17 cellular contexts compared by ENCODE assay signal in genomic region chr1:41399148-41399795, GRCh38. TPM values are rescaled to one million over a fixed set of nuclear protein-coding genes. Genes with fewer than 3 reads are reported as not detected.
DNase-seq lines count a peak whose midpoint lies in the region; ATAC-seq and TF ChIP-seq lines count a peak whose summit lies in the region.
"Had no signal": no experiment of that assay in that cellular context is flagged by ENCODE, and none has a peak within 500 bp of the region (broad histone marks: within the 10 kb centered on the region; RNA-seq: fewer than 3 reads in every experiment).

No MANE protein-coding gene starts in this region.

- WGBS in heart left ventricle, 4 donors, result 23 to 45% (median 32%) methylated on average over 13 of the region's 13 CpGs

- ATAC-seq in GM23338 (peak; percentile 5), heart left ventricle (peak; percentile 65 to 71 (median 69))
- no peak for ATAC-seq in stimulated activated naive CD8-positive, alpha-beta T cell treated with anti-CD3 and anti-CD28 coated beads, Interleukin-15, Interleukin-2, amounts not matched to agents 100 U/mL and 50 U/mL, for 24 hours
- ATAC-seq: GM12878 had no signal

- H3K4me1 ChIP-seq in GM23338 (ENCODE audit: insufficient read depth) (peaks cover 32% of the 10 kb centered on the region), heart left ventricle (peaks cover 0 to 38% (median 5%) of the 10 kb centered on the region in 12 donors)

- peak overlapping the region; percentile 50; the same call in 1 of the 3 replicates for H3K4me3 Mint-ChIP-seq in GM23338
- H3K4me3 Mint-ChIP-seq in activated T-cell treated with anti-CD3 and anti-CD28 coated beads, Interleukin-2, amount 50 U/mL, for 24 hours, result no peak overlapping the region
- H3K4me3 Mint-ChIP-seq: B cell; T-helper 1 cell treated with Interleukin-12 subunit alpha and Interleukin-12 subunit beta and Interleukin-4 antibody, amounts not matched to agents 30 μg/mL and 1 μg/mL, for 36 hours had no signal

- no peaks in the 10 kb centered on the region for H3K9me2 ChIP-seq in GM23338 (ENCODE audit: insufficient read depth)

- H3K27ac ChIP-seq in GM23338 (ENCODE audit: low read depth), result no peak overlapping the region
- H3K27ac ChIP-seq in heart left ventricle, result peak overlapping the region in 3 of 12 donors; percentile 19 to 42 (median 22)
- H3K27ac ChIP-seq in RWPE1, result no peak overlapping the region
- H3K27ac ChIP-seq: KMS-11 had no signal

- intact Hi-C loops in heart left ventricle (cut with DNase I), result loop anchor here in 1 of 10 donors (5.0 kb wide), 1 partner anchor 42 kb away; no protein-coding TSS in a partner anchor

- no peaks in the 10 kb centered on the region for H4K20me1 ChIP-seq in GM23338 (replicated peaks; ENCODE audit: insufficient read depth)

- peaks cover 9% of the 10 kb centered on the region; the same call in 2 of the 3 replicates for H3K9me3 Mint-ChIP-seq in GM23338
- H3K9me3 Mint-ChIP-seq in activated T-cell treated with anti-CD3 and anti-CD28 coated beads, Interleukin-2, amount 50 U/mL, for 24 hours, result peaks cover 9% of the 10 kb centered on the region

- TF ChIP-seq CTCF in GM23338 (conservative IDR thresholded peaks at IDR 0.05; ENCODE audit: low read depth in 2 of 2), result no peak
- no peak for TF ChIP-seq CTCF in heart left ventricle (IDR thresholded peaks at IDR 0.05)
- no peak for TF ChIP-seq CTCF in GM10266 (IDR thresholded peaks at IDR 0.05; ENCODE audit: control insufficient read depth, insufficient read depth, low read depth, missing control alignments)
- TF ChIP-seq CTCF in RWPE1 (conservative IDR thresholded peaks at IDR 0.05; ENCODE audit: low read depth), result no peak

- CTCF ChIA-PET in RWPE1 (lab: Yijun Ruan, JAX), result no interaction called here

- no peak overlapping the region for H3K4me3 ChIP-seq in GM23338
- H3K4me3 ChIP-seq in heart left ventricle, result no peak overlapping the region
- H3K4me3 ChIP-seq: dorsolateral prefrontal cortex, GM12878 had no signal

- peak overlapping the region; percentile 38; the same call in 1 of the 2 replicates for H2AFZ ChIP-seq in GM23338

- peaks cover 19% of the 10 kb centered on the region for H3K27me3 Mint-ChIP-seq in GM23338 (ENCODE audit: insufficient read depth, low read depth, poor library complexity)
- peaks cover 51% of the 10 kb centered on the region for H3K27me3 Mint-ChIP-seq in activated T-cell treated with anti-CD3 and anti-CD28 coated beads, Interleukin-2, amount 50 U/mL, for 24 hours

- no peak for DNase-seq in GM23338 (ENCODE audit: low spot score)
- DNase-seq in NCI-H2196 (lab: John Stamatoyannopoulos, UW; ENCODE audit: unreplicated experiment), result peak; percentile 51
- peak in 3 of 5 donors; percentile 33 to 70 (median 56) for DNase-seq in heart left ventricle
- DNase-seq in nucleus accumbens (lab: John Stamatoyannopoulos, UW), result peak in 40 of 56 donors; percentile 9 to 72 (median 38)
- no peak for DNase-seq in activated T-cell treated with anti-CD3 and anti-CD28 coated beads, Interleukin-2, amount 50 U/mL, for 24 hours
- no peak for DNase-seq in stimulated activated naive CD8-positive, alpha-beta T cell treated with anti-CD3 and anti-CD28 coated beads, Interleukin-15, Interleukin-2, amounts not matched to agents 100 U/mL and 50 U/mL, for 24 hours
- no peak for DNase-seq in GM10266 (ENCODE audit: extremely low spot score)
- DNase-seq in RWPE1 (ENCODE audit: low spot score), result no peak
- DNase-seq: activated CD4-positive, alpha-beta T cell treated with anti-CD3 and anti-CD28 coated beads for 4 hours; NCI-H345; stimulated activated naive CD4-positive, alpha-beta T cell had no signal

- H3K27ac Mint-ChIP-seq in GM23338, result no peak overlapping the region
- H3K27ac Mint-ChIP-seq in activated T-cell treated with anti-CD3 and anti-CD28 coated beads, Interleukin-2, amount 50 U/mL, for 24 hours, result no peak overlapping the region
- H3K27ac Mint-ChIP-seq: B cell; T-helper 1 cell treated with Interleukin-12 subunit alpha and Interleukin-12 subunit beta and Interleukin-4 antibody, amounts not matched to agents 30 μg/mL and 1 μg/mL, for 36 hours had no signal

- TF ChIP-seq POLR2A in heart left ventricle (IDR thresholded peaks at IDR 0.05), result no peak

- H3K36me3 ChIP-seq in GM23338 (ENCODE audit: insufficient read depth), result no peaks in the 10 kb centered on the region
- H3K36me3 ChIP-seq in heart left ventricle, result no peaks in the 10 kb centered on the region

- H3K79me2 ChIP-seq in GM23338 (replicated peaks; ENCODE audit: insufficient read depth), result no peaks in the 10 kb centered on the region

- peaks cover 4% of the 10 kb centered on the region; the same call in 1 of the 3 replicates for H3K36me3 Mint-ChIP-seq in GM23338 (ENCODE audit: low read depth)
- H3K36me3 Mint-ChIP-seq in activated T-cell treated with anti-CD3 and anti-CD28 coated beads, Interleukin-2, amount 50 U/mL, for 24 hours (ENCODE audit: low read depth), result no peaks in the 10 kb centered on the region

- peaks cover 0 to 9% (median 0%) of the 10 kb centered on the region in 12 donors for H3K9me3 ChIP-seq in heart left ventricle

- POLR2A ChIA-PET in RWPE1 (lab: Yijun Ruan, JAX; ENCODE audit: low non-redundant PET), result no interaction called here

- H3K27me3 ChIP-seq in GM23338 (ENCODE audit: insufficient read depth) (no peaks in the 10 kb centered on the region), heart left ventricle (peaks cover 0 to 4% (median 0%) of the 10 kb centered on the region in 9 donors)

- H3F3A ChIP-seq in GM23338 (replicated peaks; ENCODE audit: low read depth), result no peaks in the 10 kb centered on the region

- peak overlapping the region; percentile 55; the same call in 1 of the 2 replicates for H3K4me2 ChIP-seq in GM23338
- H3K4me2 ChIP-seq: KMS-11 had no signal

- H3K4me1 Mint-ChIP-seq in GM23338, result peaks cover 50% of the 10 kb centered on the region
- peaks cover 3% of the 10 kb centered on the region for H3K4me1 Mint-ChIP-seq in activated T-cell treated with anti-CD3 and anti-CD28 coated beads, Interleukin-2, amount 50 U/mL, for 24 hours (ENCODE audit: low read depth)
- H3K4me1 Mint-ChIP-seq: B cell had no signal

TF ChIP-seq in GM23338, 12 proteins besides CTCF, POLR2A, EP300 and RAD21:
- TF ChIP-seq POLR2AphosphoS5 (IDR thresholded peaks at IDR 0.05; ENCODE audit: low read depth) (no peak), EZH2 (IDR thresholded peaks at IDR 0.05; ENCODE audit: low read depth, unreplicated experiment) (no peak), STAT1 (IDR thresholded peaks at IDR 0.05; ENCODE audit: unreplicated experiment) (no peak)
- TF ChIP-seq, protein P1, sequence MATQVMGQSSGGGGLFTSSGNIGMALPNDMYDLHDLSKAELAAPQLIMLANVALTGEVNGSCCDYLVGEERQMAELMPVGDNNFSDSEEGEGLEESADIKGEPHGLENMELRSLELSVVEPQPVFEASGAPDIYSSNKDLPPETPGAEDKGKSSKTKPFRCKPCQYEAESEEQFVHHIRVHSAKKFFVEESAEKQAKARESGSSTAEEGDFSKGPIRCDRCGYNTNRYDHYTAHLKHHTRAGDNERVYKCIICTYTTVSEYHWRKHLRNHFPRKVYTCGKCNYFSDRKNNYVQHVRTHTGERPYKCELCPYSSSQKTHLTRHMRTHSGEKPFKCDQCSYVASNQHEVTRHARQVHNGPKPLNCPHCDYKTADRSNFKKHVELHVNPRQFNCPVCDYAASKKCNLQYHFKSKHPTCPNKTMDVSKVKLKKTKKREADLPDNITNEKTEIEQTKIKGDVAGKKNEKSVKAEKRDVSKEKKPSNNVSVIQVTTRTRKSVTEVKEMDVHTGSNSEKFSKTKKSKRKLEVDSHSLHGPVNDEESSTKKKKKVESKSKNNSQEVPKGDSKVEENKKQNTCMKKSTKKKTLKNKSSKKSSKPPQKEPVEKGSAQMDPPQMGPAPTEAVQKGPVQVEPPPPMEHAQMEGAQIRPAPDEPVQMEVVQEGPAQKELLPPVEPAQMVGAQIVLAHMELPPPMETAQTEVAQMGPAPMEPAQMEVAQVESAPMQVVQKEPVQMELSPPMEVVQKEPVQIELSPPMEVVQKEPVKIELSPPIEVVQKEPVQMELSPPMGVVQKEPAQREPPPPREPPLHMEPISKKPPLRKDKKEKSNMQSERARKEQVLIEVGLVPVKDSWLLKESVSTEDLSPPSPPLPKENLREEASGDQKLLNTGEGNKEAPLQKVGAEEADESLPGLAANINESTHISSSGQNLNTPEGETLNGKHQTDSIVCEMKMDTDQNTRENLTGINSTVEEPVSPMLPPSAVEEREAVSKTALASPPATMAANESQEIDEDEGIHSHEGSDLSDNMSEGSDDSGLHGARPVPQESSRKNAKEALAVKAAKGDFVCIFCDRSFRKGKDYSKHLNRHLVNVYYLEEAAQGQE (IDR thresholded peaks at IDR 0.05; ENCODE audit: unreplicated experiment), result no peak

RNA-seq across cellular contexts. Expression of gene FOXO6, which starts 38.0 kb away (rescaled TPM):
- total RNA-seq in GM23338 (2014; rRNA removed; shearing (Covaris generic)), result 4.2 and 4.5 TPM in 2 replicates
- 0.66 and 0.68 TPM in 2 replicates for polyA plus RNA-seq in GM23338 (2016; fragmentation: Nextera tagmentation; extraction: Ambion mirVana)
- total RNA-seq in heart left ventricle, result 1 to 10 TPM in 8 of 9 donors, under 1 TPM in 1; 0.69 to 4.8 (median 1.4) TPM
- under 1 TPM; 0.71 to 0.99 TPM for polyA plus RNA-seq in heart left ventricle
- total RNA-seq: GM12878 had no signal
- polyA plus RNA-seq: fibroblast of lung had no signal

Comparison
In these comparisons a context has a peak if more than half of its experiments do, and no peak if none do; other contexts are left out.
1. DNase-seq: peak in NCI-H2196 (single experiment), heart left ventricle (3 of 5) and nucleus accumbens (40 of 56); none in GM23338 (single experiment), activated T-cell treated with anti-CD3 and anti-CD28 coated beads, Interleukin-2, amount 50 U/mL, for 24 hours (single experiment), stimulated activated naive CD8-positive, alpha-beta T cell treated with anti-CD3 and anti-CD28 coated beads, Interleukin-15, Interleukin-2, amounts not matched to agents 100 U/mL and 50 U/mL, for 24 hours (single experiment), GM10266 (single experiment) and RWPE1 (single experiment).